19 cellular contexts compared by ENCODE assay signal in the genomic region with DNA sequence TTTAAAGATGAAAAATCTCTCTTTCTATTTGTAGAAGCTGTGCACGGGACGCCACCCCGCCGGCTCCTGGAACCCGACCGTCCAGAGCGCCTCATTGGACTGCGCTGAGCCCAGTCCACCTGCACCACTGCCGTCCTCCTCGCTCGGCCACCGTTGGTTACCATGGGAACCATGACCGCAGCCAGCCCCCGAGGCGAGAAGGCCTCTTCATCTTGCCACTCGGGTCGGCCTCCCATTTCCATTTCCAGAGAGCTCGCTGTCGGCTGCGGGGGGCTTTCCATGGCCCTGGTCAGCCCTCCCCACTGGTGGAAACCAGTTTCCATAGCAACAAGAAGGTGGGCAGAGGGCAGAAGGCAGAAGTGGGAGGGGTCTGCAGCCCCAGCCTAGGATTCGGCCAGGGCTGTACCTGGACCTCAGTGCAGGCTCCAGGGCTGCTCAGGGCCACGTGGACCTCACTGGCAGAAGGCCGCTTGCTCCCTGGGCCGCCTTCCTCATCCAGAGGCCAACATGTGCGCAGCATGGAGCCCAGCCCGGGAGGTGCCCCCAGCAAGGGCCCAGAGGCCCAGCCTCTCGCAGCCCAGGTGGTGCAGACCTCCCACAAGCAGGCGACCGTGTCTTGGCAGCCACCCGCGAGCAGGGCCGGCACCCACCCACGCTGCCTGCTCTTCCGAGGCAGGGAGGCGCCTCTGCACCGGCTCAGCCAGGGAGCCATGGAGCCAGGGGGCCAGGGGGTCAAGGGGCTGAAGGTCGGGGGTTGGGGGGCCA.
DNase-seq lines count a peak whose midpoint lies in the region; ATAC-seq, FAIRE-seq and TF ChIP-seq lines count a peak whose summit lies in the region.
"Had no signal": no experiment of that assay in that cellular context is flagged by ENCODE, and none has a peak within 500 bp of the region (broad histone marks: within the 10 kb centered on the region; RNA-seq: fewer than 3 reads in every experiment).

No MANE protein-coding gene starts in this region.

- peaks cover 33% of the 10 kb centered on the region for H3K9me3 Mint-ChIP-seq in osteocyte (ENCODE audit: unreplicated experiment)
- no peaks in the 10 kb centered on the region for H3K9me3 Mint-ChIP-seq in activated naive CD8-positive, alpha-beta T cell treated with anti-CD3 and anti-CD28 coated beads for 36 hours

- ATAC-seq in HG03139 (IDR thresholded peaks at IDR 0.05; ENCODE audit: unreplicated experiment), result no peak

- H3K4me3 ChIP-seq in H7 (ENCODE audit: insufficient read depth, low read depth, low read length), result no peak overlapping the region

- H3K27ac Mint-ChIP-seq in osteocyte (ENCODE audit: unreplicated experiment), result no peak overlapping the region
- H3K27ac Mint-ChIP-seq in activated naive CD8-positive, alpha-beta T cell treated with anti-CD3 and anti-CD28 coated beads for 36 hours, result no peak overlapping the region
- H3K27ac Mint-ChIP-seq: CD8-positive, alpha-beta memory T cell had no signal

- H3K27me3 ChIP-seq in H7 (ENCODE audit: control insufficient read depth, insufficient read depth, low read length), result no peaks in the 10 kb centered on the region

- H3K27me3 Mint-ChIP-seq in osteocyte (ENCODE audit: unreplicated experiment), result no peaks in the 10 kb centered on the region
- peaks cover 27% of the 10 kb centered on the region for H3K27me3 Mint-ChIP-seq in activated naive CD8-positive, alpha-beta T cell treated with anti-CD3 and anti-CD28 coated beads for 36 hours

- TF ChIP-seq CTCF in osteocyte (IDR thresholded peaks at IDR 0.05), result no peak
- TF ChIP-seq CTCF in D721Med (IDR thresholded peaks at IDR 0.05; ENCODE audit: insufficient read depth, missing control alignments), result no peak

- peak; percentile 76 for DNase-seq in ELF-1 (ENCODE audit: low read depth, low spot score)
- DNase-seq in H7, result peak; percentile 78
- DNase-seq in islet precursor cell, result peak; percentile 46
- peak; percentile 81 for DNase-seq in osteocyte (ENCODE audit: extremely low spot score, unreplicated experiment)
- no peak for DNase-seq in D721Med (ENCODE audit: insufficient read length, low spot score)
- no peak for DNase-seq in activated naive CD8-positive, alpha-beta T cell treated with anti-CD3 and anti-CD28 coated beads for 36 hours
- DNase-seq: ACHN; C1 segment of cervical spinal cord; DMS79; HCEC 1CT; NCI-H1092 treated with DMSO at 0.1 percent for 48 hours; NCI-H1694; NCI-H2081 treated with DMSO at 0.1 percent for 48 hours; NCI-H748 treated with DMSO at 0.1 percent for 48 hours; NK-92 treated with Interleukin-12 subunit alpha and Interleukin-12 subunit beta, amount 100 ng/mL, for 24 hours; Right ventricle myocardium superior had no signal

- H3K4me1 Mint-ChIP-seq in osteocyte (ENCODE audit: unreplicated experiment), result no peaks in the 10 kb centered on the region
- no peaks in the 10 kb centered on the region for H3K4me1 Mint-ChIP-seq in activated naive CD8-positive, alpha-beta T cell treated with anti-CD3 and anti-CD28 coated beads for 36 hours
- H3K4me1 Mint-ChIP-seq: CD8-positive, alpha-beta memory T cell had no signal

- no peak for FAIRE-seq in D721Med (lab: Jason Lieb, UNC)
- FAIRE-seq: RCC 7860 had no signal

- no peaks in the 10 kb centered on the region for H3K36me3 Mint-ChIP-seq in osteocyte (ENCODE audit: unreplicated experiment)
- H3K36me3 Mint-ChIP-seq in activated naive CD8-positive, alpha-beta T cell treated with anti-CD3 and anti-CD28 coated beads for 36 hours, result no peaks in the 10 kb centered on the region
- H3K36me3 Mint-ChIP-seq: CD8-positive, alpha-beta memory T cell had no signal

- no peaks in the 10 kb centered on the region for H3K36me3 ChIP-seq in H7 (replicated peaks; ENCODE audit: control insufficient read depth, insufficient read depth, low read length)

- H3K4me3 Mint-ChIP-seq in osteocyte (ENCODE audit: unreplicated experiment), result no peak overlapping the region
- H3K4me3 Mint-ChIP-seq in activated naive CD8-positive, alpha-beta T cell treated with anti-CD3 and anti-CD28 coated beads for 36 hours, result no peak overlapping the region
- H3K4me3 Mint-ChIP-seq: CD8-positive, alpha-beta memory T cell had no signal

Comparison
In these comparisons a context has a peak if more than half of its experiments do, and no peak if none do; other contexts are left out.
1. DNase-seq: peak in ELF-1 (single experiment), H7 (single experiment), islet precursor cell (single experiment) and osteocyte (single experiment); none in D721Med (single experiment) and activated naive CD8-positive, alpha-beta T cell treated with anti-CD3 and anti-CD28 coated beads for 36 hours (single experiment).